Comparison of ENCODE assay signal across 9 cellular contexts in genomic region chr5:88826959-88827585, GRCh38. TPM values are rescaled to one million over a fixed set of nuclear protein-coding genes. Genes with fewer than 3 reads are reported as not detected.
DNase-seq lines count a peak whose midpoint lies in the region; ATAC-seq and TF ChIP-seq lines count a peak whose summit lies in the region.
"Had no signal": no experiment of that assay in that cellular context is flagged by ENCODE, and none has a peak within 500 bp of the region (broad histone marks: within the 10 kb centered on the region; RNA-seq: fewer than 3 reads in every experiment).

No MANE protein-coding gene starts in this region.

- H3K9me3 Mint-ChIP-seq in activated naive CD8-positive, alpha-beta T cell (ENCODE audit: low read depth), result no peaks in the 10 kb centered on the region
- H3K9me3 Mint-ChIP-seq in stimulated activated naive CD8-positive, alpha-beta T cell treated with anti-CD3 and anti-CD28 coated beads, Interleukin-15, Interleukin-2, amounts not matched to agents 100 ng/mL and 50 ng/mL, for 24 hours, result peaks cover 8% of the 10 kb centered on the region

- DNase-seq in GM06990 (ENCODE audit: extremely low read depth, insufficient read length) (peak; percentile 87), hepatocyte (ENCODE audit: low spot score) (peak; percentile 8), NCI-H1417 treated with DMSO at 0.1 percent for 48 hours (lab: John Stamatoyannopoulos, UW) (no peak), NCI-H146 (lab: John Stamatoyannopoulos, UW) (no peak)

- peaks cover 54% of the 10 kb centered on the region for H3K4me1 Mint-ChIP-seq in activated naive CD8-positive, alpha-beta T cell (ENCODE audit: low read depth)
- H3K4me1 Mint-ChIP-seq in stimulated activated naive CD8-positive, alpha-beta T cell treated with anti-CD3 and anti-CD28 coated beads, Interleukin-15, Interleukin-2, amounts not matched to agents 100 ng/mL and 50 ng/mL, for 24 hours (ENCODE audit: low read depth), result peaks cover 72% of the 10 kb centered on the region

- peak overlapping the region; percentile 15 for H2AFZ ChIP-seq in hepatocyte

- peaks cover 20% of the 10 kb centered on the region; the same call in 1 of the 2 replicates for H3K4me1 ChIP-seq in HUES48 (ENCODE audit: control insufficient read depth, insufficient read depth, low read length)
- H3K4me1 ChIP-seq in hepatocyte (ENCODE audit: insufficient read depth), result peaks cover 14% of the 10 kb centered on the region

- no peak overlapping the region for H3K9ac ChIP-seq in HUES48 (ENCODE audit: low read depth, low read length)

- no peaks in the 10 kb centered on the region for H3K27me3 ChIP-seq in GM06990 (replicated peaks; ENCODE audit: control insufficient read depth, insufficient read depth, low read length)
- H3K27me3 ChIP-seq in HUES48 (ENCODE audit: control insufficient read depth, insufficient read depth, low read length), result no peaks in the 10 kb centered on the region
- H3K27me3 ChIP-seq in hepatocyte, result no peaks in the 10 kb centered on the region

- ATAC-seq in GM21723 (IDR thresholded peaks at IDR 0.05; ENCODE audit: unreplicated experiment), result peak; percentile 64

- H3K9me2 ChIP-seq in hepatocyte (replicated peaks; ENCODE audit: insufficient read depth), result no peaks in the 10 kb centered on the region

- 38% methylated on average over 6 of the region's 6 CpGs for WGBS in hepatocyte (ENCODE audit: low lambda C conversion rate, missing lambda C conversion rate)

- H3K9me3 ChIP-seq in HUES48 (ENCODE audit: control insufficient read depth, insufficient read depth, low read length) (no peaks in the 10 kb centered on the region), hepatocyte (ENCODE audit: low read depth) (no peaks in the 10 kb centered on the region)

- H3K4me2 ChIP-seq in hepatocyte, result peak overlapping the region; percentile 30

- H3K36me3 ChIP-seq in GM06990 (ENCODE audit: control insufficient read depth, insufficient read depth, low read length) (no peaks in the 10 kb centered on the region), HUES48 (ENCODE audit: control insufficient read depth, insufficient read depth, low read length) (no peaks in the 10 kb centered on the region), hepatocyte (replicated peaks; ENCODE audit: insufficient read depth, low read depth) (no peaks in the 10 kb centered on the region)

- no peaks in the 10 kb centered on the region for H4K20me1 ChIP-seq in hepatocyte (ENCODE audit: insufficient read depth, poor library complexity, severe bottlenecking)

- no peaks in the 10 kb centered on the region for H3K79me2 ChIP-seq in hepatocyte

- no peak for TF ChIP-seq CTCF in GM06990 (IDR thresholded peaks at IDR 0.05; ENCODE audit: insufficient read depth, low read length, poor library complexity, severe bottlenecking)
- no peak for TF ChIP-seq CTCF in hepatocyte (IDR thresholded peaks at IDR 0.05; ENCODE audit: poor library complexity)

- H3K4me3 Mint-ChIP-seq in activated naive CD8-positive, alpha-beta T cell, result peak overlapping the region; percentile 64
- H3K4me3 Mint-ChIP-seq in stimulated activated naive CD8-positive, alpha-beta T cell treated with anti-CD3 and anti-CD28 coated beads, Interleukin-15, Interleukin-2, amounts not matched to agents 100 ng/mL and 50 ng/mL, for 24 hours, result peak overlapping the region; percentile 74

- peaks cover 4% of the 10 kb centered on the region for H3K27me3 Mint-ChIP-seq in activated naive CD8-positive, alpha-beta T cell
- H3K27me3 Mint-ChIP-seq in stimulated activated naive CD8-positive, alpha-beta T cell treated with anti-CD3 and anti-CD28 coated beads, Interleukin-15, Interleukin-2, amounts not matched to agents 100 ng/mL and 50 ng/mL, for 24 hours, result peaks cover 9% of the 10 kb centered on the region

- H3K4me3 ChIP-seq in GM06990 (replicated peaks; ENCODE audit: low read depth, low read length), result peak overlapping the region; percentile 71
- H3K4me3 ChIP-seq in HUES48 (ENCODE audit: low read depth, low read length), result no peak overlapping the region
- H3K4me3 ChIP-seq in hepatocyte, result no peak overlapping the region

- no peak overlapping the region for H3K27ac Mint-ChIP-seq in activated naive CD8-positive, alpha-beta T cell
- peak overlapping the region; percentile 95 for H3K27ac Mint-ChIP-seq in stimulated activated naive CD8-positive, alpha-beta T cell treated with anti-CD3 and anti-CD28 coated beads, Interleukin-15, Interleukin-2, amounts not matched to agents 100 ng/mL and 50 ng/mL, for 24 hours

- H3K36me3 Mint-ChIP-seq in activated naive CD8-positive, alpha-beta T cell, result peaks cover 2% of the 10 kb centered on the region
- H3K36me3 Mint-ChIP-seq in stimulated activated naive CD8-positive, alpha-beta T cell treated with anti-CD3 and anti-CD28 coated beads, Interleukin-15, Interleukin-2, amounts not matched to agents 100 ng/mL and 50 ng/mL, for 24 hours (ENCODE audit: low read depth), result no peaks in the 10 kb centered on the region

- peak overlapping the region; percentile 16 for H3K27ac ChIP-seq in HUES48 (ENCODE audit: low read depth, low read length)
- H3K27ac ChIP-seq in hepatocyte, result peak overlapping the region; percentile 47
- H3K27ac ChIP-seq: VCaP had no signal

RNA-seq across cellular contexts. Expression of gene MEF2C, which starts 55.9 kb away (rescaled TPM):
- total RNA-seq in hepatocyte, result 11.0 and 14.6 TPM in 2 replicates
- 5.9 and 6.0 TPM in 2 replicates for polyA plus RNA-seq in hepatocyte

Comparison
In these comparisons a context has a peak if more than half of its experiments do, and no peak if none do; other contexts are left out.
1. DNase-seq: peak in GM06990 (single experiment) and hepatocyte (single experiment); none in NCI-H1417 treated with DMSO at 0.1 percent for 48 hours (single experiment) and NCI-H146 (single experiment).